Comparison of ENCODE assay signal across 1 cellular context in genomic region chr1:40710581-40711315, GRCh38.
TF ChIP-seq lines count a peak whose summit lies in the region.

No MANE protein-coding gene starts in this region.

TF ChIP-seq in K562, 482 proteins besides CTCF, POLR2A, EP300 and RAD21 (continued from another document):
- TF ChIP-seq, protein P1, sequence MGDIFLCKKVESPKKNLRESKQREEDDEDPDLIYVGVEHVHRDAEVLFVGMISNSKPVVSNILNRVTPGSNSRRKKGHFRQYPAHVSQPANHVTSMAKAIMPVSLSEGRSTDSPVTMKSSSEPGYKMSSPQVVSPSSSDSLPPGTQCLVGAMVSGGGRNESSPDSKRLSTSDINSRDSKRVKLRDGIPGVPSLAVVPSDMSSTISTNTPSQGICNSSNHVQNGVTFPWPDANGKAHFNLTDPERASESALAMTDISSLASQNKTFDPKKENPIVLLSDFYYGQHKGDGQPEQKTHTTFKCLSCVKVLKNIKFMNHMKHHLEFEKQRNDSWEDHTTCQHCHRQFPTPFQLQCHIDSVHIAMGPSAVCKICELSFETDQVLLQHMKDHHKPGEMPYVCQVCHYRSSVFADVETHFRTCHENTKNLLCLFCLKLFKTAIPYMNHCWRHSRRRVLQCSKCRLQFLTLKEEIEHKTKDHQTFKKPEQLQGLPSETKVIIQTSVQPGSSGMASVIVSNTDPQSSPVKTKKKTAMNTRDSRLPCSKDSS (IDR thresholded peaks at IDR 0.05; ENCODE audit: low read depth, partially characterized antibody) = no peak
- peak; percentile 23; the same call in 1 of the 2 replicates for TF ChIP-seq PML (IDR thresholded peaks at IDR 0.05; ENCODE audit: low read length)
- TF ChIP-seq NFRKB (IDR thresholded peaks at IDR 0.05; ENCODE audit: low read depth) = 0 out of 2 replicates have a peak, but pooled peaks have one; percentile 30
- peak; percentile 92 for TF ChIP-seq ESRRA (IDR thresholded peaks at IDR 0.05; ENCODE audit: borderline replicate concordance, low read depth)
- 0 out of 2 replicates have a peak, but pooled peaks have one; percentile 17 for TF ChIP-seq HES1 (IDR thresholded peaks at IDR 0.05; ENCODE audit: low read depth)
TF ChIP-seq in K562: peak in this region for 10.
